Comparison of ENCODE assay signal across 9 cellular contexts in the genomic region with DNA sequence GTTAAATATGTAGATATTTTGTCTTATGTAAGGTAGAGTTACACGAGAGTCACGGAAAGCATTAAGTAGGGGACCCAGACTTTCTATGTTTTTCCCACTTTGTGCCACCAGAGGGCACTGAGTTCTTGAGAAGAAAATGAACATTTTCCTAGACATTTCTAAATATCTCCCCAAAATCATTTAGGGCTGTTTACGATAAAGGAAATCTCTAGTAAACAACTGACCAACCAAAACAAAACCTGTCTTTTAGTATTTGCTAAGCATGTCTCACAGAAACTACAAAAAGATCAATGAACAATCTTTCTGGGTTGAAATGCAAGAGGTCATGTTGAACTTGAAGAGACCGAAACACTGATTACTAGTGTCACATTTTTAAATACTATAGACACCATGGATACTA. TPM values are rescaled to one million over a fixed set of nuclear protein-coding genes. Genes with fewer than 3 reads are reported as not detected.
DNase-seq lines count a peak whose midpoint lies in the region; ATAC-seq, FAIRE-seq and TF ChIP-seq lines count a peak whose summit lies in the region.
"Had no signal": no experiment of that assay in that cellular context is flagged by ENCODE, and none has a peak within 500 bp of the region (broad histone marks: within the 10 kb centered on the region; RNA-seq: fewer than 3 reads in every experiment).

No MANE protein-coding gene starts in this region.

- H3K9ac ChIP-seq in DND-41 (ENCODE audit: low read depth, low read length), result no peak overlapping the region
- H3K9ac ChIP-seq in H9 (ENCODE audit: extremely low read depth, insufficient read length, low read length), result no peak overlapping the region
- no peak overlapping the region for H3K9ac ChIP-seq in skeletal muscle satellite cell (ENCODE audit: low read depth, low read length)

- DNase-seq in A549 (ENCODE audit: low read depth in 1 of 2, low spot score in 1 of 2) (peak; percentile 28 to 74), DND-41 (peak; percentile 60), H9 (no peak), NCI-H1092 (lab: John Stamatoyannopoulos, UW) (peak; percentile 2), frontal cortex (ENCODE audit: low spot score in 2 of 2) (peak in 1 of 2 donors; percentile 2)
- DNase-seq in activated CD8-positive, alpha-beta memory T cell treated with anti-CD3 and anti-CD28 coated beads, Interleukin-2, amount 50 U/mL, for 4 hours, result peak; percentile 29

- peak; percentile 78 to 80 for TF ChIP-seq RAD21 in A549 (conservative IDR thresholded peaks at IDR 0.05 in 1 of 2, IDR thresholded peaks at IDR 0.05 in 1 of 2)

- H3K56ac ChIP-seq in H9 (ENCODE audit: insufficient read length, low read depth, low read length), result no peak overlapping the region

- H3K23ac ChIP-seq in H9 (ENCODE audit: insufficient read length, low read depth, low read length), result no peak overlapping the region

- H3K36me3 ChIP-seq in DND-41 (ENCODE audit: insufficient read depth, low read length) (no peaks in the 10 kb centered on the region), skeletal muscle satellite cell (ENCODE audit: insufficient read depth, low read length) (peaks cover 6% of the 10 kb centered on the region)

- H3K36me3 Mint-ChIP-seq in H9 (ENCODE audit: insufficient read depth in 1 of 3, low read depth in 3 of 3), result no peaks in the 10 kb centered on the region

- H2AFZ ChIP-seq in DND-41 (ENCODE audit: low read depth, low read length) (no peak overlapping the region), H9 (ENCODE audit: low read length) (no peak overlapping the region)

- H2AK5ac ChIP-seq in H9 (ENCODE audit: insufficient read length, low read length), result no peak overlapping the region

- no peak overlapping the region for H3K4me3 Mint-ChIP-seq in H9

- H3K4me2 ChIP-seq in A549 (peak overlapping the region; percentile 61), DND-41 (ENCODE audit: insufficient read depth, low read length) (no peak overlapping the region), H9 (ENCODE audit: insufficient read depth, insufficient read length, low read length) (no peak overlapping the region), skeletal muscle satellite cell (ENCODE audit: low read length) (peak overlapping the region; percentile 29)

- peaks cover 0 to 7% of the 10 kb centered on the region in 2 experiments; a peak in 3 of 4 replicates for H3K4me1 Mint-ChIP-seq in H9

- H3T11ph ChIP-seq in H9 (ENCODE audit: low read length), result no peak overlapping the region

- POLR2A ChIA-PET in A549 (lab: Yijun Ruan, JAX), result no interaction called here

- no peaks in the 10 kb centered on the region for H3K79me2 ChIP-seq in DND-41 (ENCODE audit: insufficient read depth, low read length)
- H3K79me2 ChIP-seq in H9 (ENCODE audit: insufficient read depth, low read length), result no peaks in the 10 kb centered on the region

- H3K27ac Mint-ChIP-seq in H9, result no peak overlapping the region

- ATAC-seq in A549, result peak in 1 of 2 experiments; percentile 70; a peak in 3 of 6 replicates
- peak; percentile 78 for ATAC-seq in DND-41 (ENCODE audit: insufficient read depth, low read depth)
- ATAC-seq in HG02588 (IDR thresholded peaks at IDR 0.05; ENCODE audit: unreplicated experiment), result no peak

- no peak overlapping the region for H2BK20ac ChIP-seq in H9 (ENCODE audit: low read depth, low read length, poor library complexity, severe bottlenecking)

- no peaks in the 10 kb centered on the region for H3K9me3 Mint-ChIP-seq in H9

- H3K27me3 Mint-ChIP-seq in H9 (ENCODE audit: low read depth), result no peaks in the 10 kb centered on the region

- H3K27me3 ChIP-seq in DND-41 (ENCODE audit: insufficient read depth, low read length, poor library complexity), result no peaks in the 10 kb centered on the region
- H3K27me3 ChIP-seq in H9 (ENCODE audit: insufficient read depth, low read length), result no peaks in the 10 kb centered on the region
- no peaks in the 10 kb centered on the region for H3K27me3 ChIP-seq in skeletal muscle satellite cell (ENCODE audit: control insufficient read depth, insufficient read depth, low read length)

- CTCF ChIA-PET in A549 (lab: Yijun Ruan, JAX), result interaction anchor here (0.6 to 3.7 kb wide), 33 partner anchors 8 to 782 kb away, joined by 3 to 29 read pairs (median 4); a partner anchor contains a TSS

- H3K27ac ChIP-seq in A549 (peak overlapping the region; percentile 42 to 65; a peak in 5 of 6 replicates), DND-41 (ENCODE audit: low read length) (no peak overlapping the region), H9 (ENCODE audit: insufficient read length, low read depth, low read length) (no peak overlapping the region)

- H4K20me1 ChIP-seq in DND-41 (ENCODE audit: insufficient read depth, low read length) (no peaks in the 10 kb centered on the region), H9 (ENCODE audit: control insufficient read depth, insufficient read depth, insufficient read length) (no peaks in the 10 kb centered on the region)

- no peak overlapping the region for H3K4ac ChIP-seq in H9 (ENCODE audit: low read depth, low read length)

- H3K4me3 ChIP-seq in A549 (no peak overlapping the region), DND-41 (ENCODE audit: low read depth in 1 of 2, low read length in 2 of 2) (no peak overlapping the region), skeletal muscle satellite cell (ENCODE audit: low read length) (no peak overlapping the region)

- H3K4me1 ChIP-seq in A549 (peaks cover 43% of the 10 kb centered on the region), DND-41 (ENCODE audit: insufficient read depth, low read length) (peaks cover 5% of the 10 kb centered on the region; the same call in 1 of the 2 replicates), H9 (ENCODE audit: insufficient read depth, low read length) (no peaks in the 10 kb centered on the region), skeletal muscle satellite cell (ENCODE audit: control insufficient read depth, insufficient read depth, low read length) (no peaks in the 10 kb centered on the region)

- H4K91ac ChIP-seq in H9 (ENCODE audit: insufficient read length, low read depth, low read length), result no peak overlapping the region

- no peak overlapping the region for H3K18ac ChIP-seq in H9 (ENCODE audit: insufficient read length, low read depth, low read length)

- H3K23me2 ChIP-seq in H9 (ENCODE audit: insufficient read length, low read depth, low read length, poor library complexity, severe bottlenecking), result no peaks in the 10 kb centered on the region

- H2BK5ac ChIP-seq in H9 (ENCODE audit: insufficient read length, low read length), result no peak overlapping the region

- peak; percentile 78 for TF ChIP-seq CTCF in A549 (IDR thresholded peaks at IDR 0.05)
- peak; percentile 76 for TF ChIP-seq CTCF in DND-41 (IDR thresholded peaks at IDR 0.05; ENCODE audit: borderline replicate concordance, extremely low read depth, low read length, poor library complexity, severe bottlenecking)
- TF ChIP-seq CTCF in H9 (conservative IDR thresholded peaks at IDR 0.05), result peak; percentile 80

- 28% methylated on average over 4 of the region's 4 CpGs for WGBS in A549 (ENCODE audit: missing lambda C conversion rate)
- WGBS in H9 (ENCODE audit: extremely low coverage, insufficient read length, low lambda C conversion rate), result no CpG with 5 or more reads among the region's 4 CpGs

- H4K8ac ChIP-seq in H9 (replicated peaks; ENCODE audit: insufficient read length, low read depth, low read length), result no peak overlapping the region

- H2BK12ac ChIP-seq in H9 (ENCODE audit: insufficient read length, low read depth, low read length), result no peak overlapping the region

- H2BK15ac ChIP-seq in H9 (ENCODE audit: low read depth, low read length), result no peak overlapping the region

- H3K14ac ChIP-seq in H9 (ENCODE audit: insufficient read depth, low read length), result no peak overlapping the region

- H4K5ac ChIP-seq in H9 (ENCODE audit: insufficient read length, low read depth, low read length), result no peak overlapping the region

- peak; percentile 36 for FAIRE-seq in A549 (lab: Jason Lieb, UNC)
- FAIRE-seq in frontal cortex (lab: Jason Lieb, UNC), result peak; percentile 13

- H3K79me1 ChIP-seq in H9 (ENCODE audit: insufficient read depth, low read depth, low read length, poor library complexity, severe bottlenecking), result no peaks in the 10 kb centered on the region

- no peak for TF ChIP-seq EP300 in A549 (IDR thresholded peaks at IDR 0.05)

- no peaks in the 10 kb centered on the region for H3K9me3 ChIP-seq in A549
- no peaks in the 10 kb centered on the region for H3K9me3 ChIP-seq in DND-41 (ENCODE audit: insufficient read depth, low read length, severe bottlenecking)
- H3K9me3 ChIP-seq in H9 (ENCODE audit: control insufficient read depth, low read depth, low read length), result no peaks in the 10 kb centered on the region
- H3K9me3 ChIP-seq in skeletal muscle satellite cell (replicated peaks; ENCODE audit: low read length), result no peaks in the 10 kb centered on the region

- no peak overlapping the region for H2BK120ac ChIP-seq in H9 (ENCODE audit: low read depth, low read length, poor library complexity, severe bottlenecking)

- TF ChIP-seq POLR2A in A549 (IDR thresholded peaks at IDR 0.05; ENCODE audit: low read length), result no peak

TF ChIP-seq in A549, 52 proteins besides CTCF, POLR2A, EP300 and RAD21:
- TF ChIP-seq, protein P1, sequence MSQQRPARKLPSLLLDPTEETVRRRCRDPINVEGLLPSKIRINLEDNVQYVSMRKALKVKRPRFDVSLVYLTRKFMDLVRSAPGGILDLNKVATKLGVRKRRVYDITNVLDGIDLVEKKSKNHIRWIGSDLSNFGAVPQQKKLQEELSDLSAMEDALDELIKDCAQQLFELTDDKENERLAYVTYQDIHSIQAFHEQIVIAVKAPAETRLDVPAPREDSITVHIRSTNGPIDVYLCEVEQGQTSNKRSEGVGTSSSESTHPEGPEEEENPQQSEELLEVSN (IDR thresholded peaks at IDR 0.05; ENCODE audit: borderline replicate concordance, low read depth), result no peak
- no peak for TF ChIP-seq EHMT2 (IDR thresholded peaks at IDR 0.05; ENCODE audit: low read depth)
- peak; percentile 84 for TF ChIP-seq SMC3 (IDR thresholded peaks at IDR 0.05)
- no peak for TF ChIP-seq FOSL2 (IDR thresholded peaks at IDR 0.05)
- no peak for TF ChIP-seq FOSL2 (CRISPR knock-in tag; IDR thresholded peaks at IDR 0.05)

RNA-seq across cellular contexts. Expression of a gene that starts 16.1 kb away (rescaled TPM):
- polyA plus RNA-seq in A549 (2011; rRNA removed) (0.17 and 0.59 TPM in 2 replicates), A549 (2017; fragmentation: RNase III; extraction: RNeasy Plus Mini Kit Qiagen cat#74134 plus additional on column Dnase treatment) (not detected in 3 replicates)
- polyA plus RNA-seq in A549 (2012; cell fraction: cytosol; rRNA removed), result not detected in 2 replicates
- not detected in 2 replicates for polyA plus RNA-seq in A549 (2012; cell fraction: nucleus; rRNA removed)
- polyA minus RNA-seq in A549 (2011; rRNA and poly(A)+ RNA removed), result not detected in 2 replicates
- total RNA-seq in H9 (2021) (not detected in 2 replicates), frontal cortex (not detected)
- total RNA-seq in skeletal muscle satellite cell (2012; rRNA removed), result not detected in 2 replicates
- total RNA-seq: T-helper 2 cell treated with Interferon-gamma antibody and Interleukin-4, amounts not matched to agents 100 ng/mL and 5 ng/mL, for 36 hours had no signal

RNA-seq across cellular contexts. Expression of a gene that starts 33.2 kb away (rescaled TPM):
- polyA plus RNA-seq in A549 (2011; rRNA removed) (51.4 and 85.8 TPM in 2 replicates), A549 (2017; fragmentation: RNase III; extraction: RNeasy Plus Mini Kit Qiagen cat#74134 plus additional on column Dnase treatment) (50.9 to 57.2 TPM (median 56.9 TPM) in 3 replicates)
- polyA plus RNA-seq in A549 (2012; cell fraction: cytosol; rRNA removed), result 20.5 and 25.0 TPM in 2 replicates
- 15.2 and 17.6 TPM in 2 replicates for polyA plus RNA-seq in A549 (2012; cell fraction: nucleus; rRNA removed)
- 9.2 and 9.5 TPM in 2 replicates for polyA minus RNA-seq in A549 (2011; rRNA and poly(A)+ RNA removed)
- total RNA-seq in H9 (2021) (38.5 and 39.3 TPM in 2 replicates), frontal cortex (29.3 TPM)
- 27.3 and 30.7 TPM in 2 replicates for total RNA-seq in skeletal muscle satellite cell (2012; rRNA removed)

Comparison
In these comparisons a context has a peak if more than half of its experiments do, and no peak if none do; other contexts are left out.
1. H3K27ac ChIP-seq: peak in A549 (2 of 2); none in DND-41 (single experiment) and H9 (single experiment).
2. H3K4me2 ChIP-seq: peak in A549 (single experiment) and skeletal muscle satellite cell (single experiment); none in DND-41 (single experiment) and H9 (single experiment).
3. Peak in every context shown above with its lines, with median percentiles within 50 percentile points of each other: CTCF ChIP-seq.